32 cellular contexts compared by ENCODE assay signal in genomic region chr9:100445903-100446549, GRCh38. TPM values are rescaled to one million over a fixed set of nuclear protein-coding genes. Genes with fewer than 3 reads are reported as not detected.
"Had no signal": no experiment of that assay in that cellular context is flagged by ENCODE, and none has a peak within 500 bp of the region (broad histone marks: within the 10 kb centered on the region; RNA-seq: fewer than 3 reads in every experiment).

No MANE protein-coding gene starts in this region.

- ATAC-seq: activated CD8-positive, alpha-beta T cell treated with anti-CD3 and anti-CD28 coated beads for 36 hours; PC-3 had no signal

- H3K4me1 ChIP-seq: SJCRH30 had no signal

- H3K27ac Mint-ChIP-seq: activated CD4-positive, alpha-beta T cell treated with anti-CD3 and anti-CD28 coated beads, Interleukin-2, amount 10 ng/mL, durations not matched to agents 24 days and 14 days; activated CD8-positive, alpha-beta T cell treated with anti-CD3 and anti-CD28 coated beads for 36 hours; activated naive CD4-positive, alpha-beta T cell treated with anti-CD3 and anti-CD28 coated beads, Interleukin-2, amount 50 U/mL, for 24 hours; activated naive CD8-positive, alpha-beta T cell treated with anti-CD3 and anti-CD28 coated beads, Interleukin-2, amount 10 ng/mL, durations not matched to agents 7 days and 5 days; activated T-helper 2 cell treated with anti-CD3 and anti-CD28 coated beads, Interferon-gamma antibody, Interleukin-2, Interleukin-4, amounts not matched to agents 10 μg/mL and 5 μg/mL and 100 μg/mL, durations not matched to agents 14 hours and 24 hours and 36 hours had no signal

- DNase-seq: activated CD4-positive, alpha-beta T cell treated with anti-CD3 and anti-CD28 coated beads, Interleukin-2, amount 10 ng/mL, durations not matched to agents 24 days and 14 days; activated CD4-positive, alpha-beta T cell treated with anti-CD3 and anti-CD28 coated beads, Interleukin-2, amount 50 U/mL, for 4 hours; activated CD4-positive, CD25-positive, alpha-beta regulatory T cell; activated CD8-positive, alpha-beta T cell treated with anti-CD3 and anti-CD28 coated beads for 36 hours; activated gamma-delta T cell; activated naive CD4-positive, alpha-beta T cell treated with Interleukin-2 at 50 U/mL for 16 hours; activated naive CD8-positive, alpha-beta T cell treated with anti-CD3 and anti-CD28 coated beads, Interleukin-2, amount 10 ng/mL, durations not matched to agents 7 days and 5 days; activated T-cell treated with anti-CD3 and anti-CD28 coated beads, Interleukin-2, amount 50 U/mL, for 1 hour; amygdala; Karpas-422; KBM-7; MG63; NCI-H1048; NCI-H1105 treated with DMSO at 0.1 percent for 48 hours; NCI-H1436; NCI-H1694; NCI-H1930; NCI-H2081 treated with DMSO at 0.1 percent for 48 hours; NCI-H345; NCI-H524 treated with DMSO at 0.1 percent for 48 hours; PC-3; SHP77; SJCRH30; T1000; WERI-Rb-1 had no signal

- H3K9me3 ChIP-seq: ascending aorta, MG63, SJCRH30 had no signal

- H3K27me3 Mint-ChIP-seq: activated CD4-positive, alpha-beta T cell treated with anti-CD3 and anti-CD28 coated beads, Interleukin-2, amount 10 ng/mL, durations not matched to agents 24 days and 14 days; activated CD8-positive, alpha-beta T cell treated with anti-CD3 and anti-CD28 coated beads for 36 hours; activated naive CD4-positive, alpha-beta T cell treated with anti-CD3 and anti-CD28 coated beads, Interleukin-2, amount 50 U/mL, for 24 hours; activated naive CD8-positive, alpha-beta T cell treated with anti-CD3 and anti-CD28 coated beads, Interleukin-2, amount 10 ng/mL, durations not matched to agents 7 days and 5 days; central memory CD8-positive, alpha-beta T cell had no signal

- H3K36me3 ChIP-seq: cardiac muscle cell had no signal

- H3K4me3 Mint-ChIP-seq: activated CD4-positive, alpha-beta T cell treated with anti-CD3 and anti-CD28 coated beads, Interleukin-2, amount 10 ng/mL, durations not matched to agents 24 days and 14 days; activated CD8-positive, alpha-beta T cell treated with anti-CD3 and anti-CD28 coated beads for 36 hours; activated naive CD4-positive, alpha-beta T cell treated with anti-CD3 and anti-CD28 coated beads, Interleukin-2, amount 50 U/mL, for 24 hours; activated naive CD8-positive, alpha-beta T cell treated with anti-CD3 and anti-CD28 coated beads, Interleukin-2, amount 10 ng/mL, durations not matched to agents 7 days and 5 days; central memory CD8-positive, alpha-beta T cell had no signal

- H3K27me3 ChIP-seq: ascending aorta, cardiac muscle cell, MG63, SJCRH30 had no signal

- H3K9me3 Mint-ChIP-seq: activated CD4-positive, alpha-beta T cell treated with anti-CD3 and anti-CD28 coated beads, Interleukin-2, amount 10 ng/mL, durations not matched to agents 24 days and 14 days; activated CD8-positive, alpha-beta T cell treated with anti-CD3 and anti-CD28 coated beads for 36 hours; activated naive CD4-positive, alpha-beta T cell treated with anti-CD3 and anti-CD28 coated beads, Interleukin-2, amount 50 U/mL, for 24 hours; activated naive CD8-positive, alpha-beta T cell treated with anti-CD3 and anti-CD28 coated beads, Interleukin-2, amount 10 ng/mL, durations not matched to agents 7 days and 5 days; activated T-helper 2 cell treated with anti-CD3 and anti-CD28 coated beads, Interferon-gamma antibody, Interleukin-2, Interleukin-4, amounts not matched to agents 10 μg/mL and 5 μg/mL and 100 μg/mL, durations not matched to agents 14 hours and 24 hours and 36 hours; central memory CD8-positive, alpha-beta T cell had no signal

- H3K27ac ChIP-seq: ascending aorta, cardiac muscle cell, SJCRH30, SK-N-MC, WERI-Rb-1 had no signal

- H3K4me3 ChIP-seq: ascending aorta, cardiac muscle cell, MG63, SJCRH30, SK-N-MC had no signal

RNA-seq across cellular contexts. Expression of gene TMEFF1, which starts 26.9 kb away (rescaled TPM):
- total RNA-seq: ascending aorta; PC-3; T-helper 1 cell treated with Interleukin-12 subunit alpha and Interleukin-12 subunit beta and Interleukin-4 antibody, amounts not matched to agents 30 ng/mL and 1 ng/mL, for 36 hours had no signal
